ENCODE assay signal across 1 cellular context in genomic region chrX:56728321-56728720, GRCh38.
TF ChIP-seq lines count a peak whose summit lies in the region.

No MANE protein-coding gene starts in this region.

TF ChIP-seq in GM23338, 12 proteins besides CTCF, POLR2A, EP300 and RAD21 (continued from another document):
- TF ChIP-seq EZH2 (IDR thresholded peaks at IDR 0.05; ENCODE audit: low read depth, unreplicated experiment) (no peak), ZNF331 (CRISPR knock-in tag; IDR thresholded peaks at IDR 0.05; ENCODE audit: low read depth) (no peak), POLR2AphosphoS5 (IDR thresholded peaks at IDR 0.05; ENCODE audit: low read depth) (no peak), ZNF114 (CRISPR knock-in tag; IDR thresholded peaks at IDR 0.05) (no peak), ETS1 (IDR thresholded peaks at IDR 0.05) (no peak), STAT1 (IDR thresholded peaks at IDR 0.05; ENCODE audit: unreplicated experiment) (no peak), EZH2phosphoT487 (IDR thresholded peaks at IDR 0.05; ENCODE audit: unreplicated experiment) (no peak), JUNB (IDR thresholded peaks at IDR 0.05; ENCODE audit: unreplicated experiment) (no peak)
